ENCODE assay signal across 7 cellular contexts in genomic region chr1:10398278-10398733, GRCh38. TPM values are rescaled to one million over a fixed set of nuclear protein-coding genes. Genes with fewer than 3 reads are reported as not detected.
DNase-seq lines count a peak whose midpoint lies in the region; ATAC-seq and TF ChIP-seq lines count a peak whose summit lies in the region.

No MANE protein-coding gene starts in this region.

- 2% methylated on average over 34 of the region's 34 CpGs for WGBS in smooth muscle cell (ENCODE audit: low lambda C conversion rate)

- peaks cover 9% of the 10 kb centered on the region for H3K4me1 ChIP-seq in smooth muscle cell (ENCODE audit: low read depth)

- peak overlapping the region; percentile 98 for H3K4me2 ChIP-seq in smooth muscle cell

- H3K27ac ChIP-seq in SK-N-MC (no peak overlapping the region), smooth muscle cell (ENCODE audit: low read depth) (peak overlapping the region; percentile 57)

- TF ChIP-seq CTCF in fibroblast of villous mesenchyme (IDR thresholded peaks at IDR 0.05; ENCODE audit: insufficient read depth, low read depth, low read length) (no peak), smooth muscle cell (IDR thresholded peaks at IDR 0.05; ENCODE audit: borderline replicate concordance, insufficient read depth, poor library complexity, severe bottlenecking) (no peak), GM20000 (IDR thresholded peaks at IDR 0.05; ENCODE audit: extremely low read depth, missing control alignments) (no peak)

- H2AFZ ChIP-seq in smooth muscle cell (ENCODE audit: low read depth): peak overlapping the region; percentile 17

- H3K4me3 ChIP-seq in SK-N-MC (peak overlapping the region; percentile 93), fibroblast of villous mesenchyme (ENCODE audit: low read depth, low read length) (peak overlapping the region; percentile 90), smooth muscle cell (peak overlapping the region; percentile 92)

- DNase-seq in SK-N-MC (ENCODE audit: low read depth, low spot score) (no peak), fibroblast of villous mesenchyme (ENCODE audit: low read depth) (peak; percentile 25), smooth muscle cell (lab: John Stamatoyannopoulos, UW; ENCODE audit: unreplicated experiment) (no peak), SIG-M5 (lab: John Stamatoyannopoulos, UW) (no peak), GM20000 (ENCODE audit: low spot score) (no peak)

- H3K36me3 ChIP-seq in SK-N-MC (ENCODE audit: insufficient read depth, low read length): peaks cover 27% of the 10 kb centered on the region
- H3K36me3 ChIP-seq in smooth muscle cell (ENCODE audit: low read depth): no peaks in the 10 kb centered on the region

- no peaks in the 10 kb centered on the region for H3K27me3 ChIP-seq in smooth muscle cell (ENCODE audit: low read depth)

- peaks cover 28% of the 10 kb centered on the region for H3K79me2 ChIP-seq in smooth muscle cell (ENCODE audit: low read depth)

- H3F3A ChIP-seq in smooth muscle cell (ENCODE audit: low read depth): no peaks in the 10 kb centered on the region

- H3K9ac ChIP-seq in SK-N-MC (ENCODE audit: insufficient read length): peak overlapping the region; percentile 72
- peak overlapping the region; percentile 25 for H3K9ac ChIP-seq in smooth muscle cell (ENCODE audit: low read depth)

- H4K20me1 ChIP-seq in smooth muscle cell (ENCODE audit: low read depth): peaks cover 10% of the 10 kb centered on the region

- ATAC-seq in HG02678 (IDR thresholded peaks at IDR 0.05; ENCODE audit: unreplicated experiment) (peak; percentile 18), HG03521 (IDR thresholded peaks at IDR 0.05; ENCODE audit: unreplicated experiment) (no peak)

- H3K9me3 ChIP-seq in SK-N-MC (ENCODE audit: low read depth, low read length) (no peaks in the 10 kb centered on the region), smooth muscle cell (replicated peaks; ENCODE audit: low read depth) (no peaks in the 10 kb centered on the region)

RNA-seq across cellular contexts. Expression of gene PGD, which starts 0.6 kb away (rescaled TPM):
- total RNA-seq in fibroblast of villous mesenchyme (74.1 and 88.1 TPM in 2 replicates), smooth muscle cell (64.7 and 86.1 TPM in 2 replicates)
- 117 and 118 TPM in 2 replicates for polyA plus RNA-seq in smooth muscle cell

RNA-seq across cellular contexts. Expression of gene CENPS, which starts 31.9 kb away (rescaled TPM):
- total RNA-seq in fibroblast of villous mesenchyme: 14.2 and 14.7 TPM in 2 replicates
- total RNA-seq in smooth muscle cell: 7.6 and 102 TPM in 2 replicates
- 15.3 and 16.3 TPM in 2 replicates for polyA plus RNA-seq in smooth muscle cell

RNA-seq across cellular contexts. Expression of gene CORT, which starts 51.5 kb away (rescaled TPM):
- total RNA-seq in fibroblast of villous mesenchyme: 0.32 TPM in 1 of 2 replicates, not detected in the other
- 1.0 TPM in 1 of 2 replicates, not detected in the other for total RNA-seq in smooth muscle cell
- polyA plus RNA-seq in smooth muscle cell: 0.83 TPM in 1 of 2 replicates, not detected in the other
